In genomic region chr13:20193142-20193923, GRCh38 we compare ENCODE assay signal across 8 cellular contexts.
A peak's percentile ranks its signal among the peaks of the same experiment; 100 is the strongest.
DNase-seq lines count a peak whose midpoint lies in the region; ATAC-seq lines count a peak whose summit lies in the region.

No MANE protein-coding gene starts in this region.

- H3K36me3 Mint-ChIP-seq in central memory CD8-positive, alpha-beta T cell (ENCODE audit: insufficient read depth): no peaks in the 10 kb centered on the region

- H3K4me3 Mint-ChIP-seq in central memory CD8-positive, alpha-beta T cell: peak overlapping the region; percentile 72

- peaks cover 71% of the 10 kb centered on the region for H3K27me3 Mint-ChIP-seq in central memory CD8-positive, alpha-beta T cell

- no peak overlapping the region for H3K27ac Mint-ChIP-seq in central memory CD8-positive, alpha-beta T cell (ENCODE audit: low read depth)

- H3K4me1 Mint-ChIP-seq in central memory CD8-positive, alpha-beta T cell: peaks cover 23% of the 10 kb centered on the region

- H3K27ac ChIP-seq in ACC112 (ENCODE audit: low read depth, low read length) (no peak overlapping the region), muscle layer of colon (ENCODE audit: low read depth, low read length) (no peak overlapping the region)

- no peaks in the 10 kb centered on the region for H3K79me2 ChIP-seq in ACC112 (ENCODE audit: control insufficient read depth, insufficient read depth, low read length, unreplicated experiment)

- H3K9ac ChIP-seq in muscle layer of colon (ENCODE audit: low read length): no peak overlapping the region

- ATAC-seq in central memory CD8-positive, alpha-beta T cell (replicated peaks; ENCODE audit: extremely low read depth, poor library complexity, severe bottlenecking): peak; percentile 16
- no peak for ATAC-seq in GM21526 (IDR thresholded peaks at IDR 0.05; ENCODE audit: low FRiP score, unreplicated experiment)
- ATAC-seq in GM19035 (IDR thresholded peaks at IDR 0.05; ENCODE audit: unreplicated experiment): no peak

- no peaks in the 10 kb centered on the region for H3K9me3 ChIP-seq in muscle layer of colon (ENCODE audit: low read length)

- no peaks in the 10 kb centered on the region for H3K36me3 ChIP-seq in ACC112 (ENCODE audit: insufficient read depth, low read length)
- H3K36me3 ChIP-seq in muscle layer of colon (ENCODE audit: insufficient read depth, low read length): no peaks in the 10 kb centered on the region

- H3K9me3 Mint-ChIP-seq in central memory CD8-positive, alpha-beta T cell: no peaks in the 10 kb centered on the region

- peak overlapping the region; percentile 65 for H3K4me3 ChIP-seq in ACC112 (ENCODE audit: low read depth, low read length)
- peak overlapping the region; percentile 23 to 32 for H3K4me3 ChIP-seq in muscle layer of colon (ENCODE audit: low read depth in 1 of 2, low read length in 2 of 2)

- H3K27me3 ChIP-seq in ACC112 (ENCODE audit: insufficient read depth, low read length): peaks cover 61% of the 10 kb centered on the region
- peaks cover 35 to 59% of the 10 kb centered on the region in 2 donors for H3K27me3 ChIP-seq in muscle layer of colon (ENCODE audit: control insufficient read depth in 1 of 2, insufficient read depth in 2 of 2, low read length in 2 of 2)

- DNase-seq in KG1 (lab: John Stamatoyannopoulos, UW) (peak; percentile 18), activated gamma-delta T cell treated with Interleukin-2 at 50 U/mL for 16 hours (no peak), LoVo (ENCODE audit: low spot score) (no peak)
- DNase-seq in central memory CD8-positive, alpha-beta T cell (ENCODE audit: low spot score in 2 of 2): no peak

- H3K4me1 ChIP-seq in ACC112 (ENCODE audit: control insufficient read depth, insufficient read depth, low read length, unreplicated experiment): peaks cover 7% of the 10 kb centered on the region
- H3K4me1 ChIP-seq in muscle layer of colon (ENCODE audit: insufficient read depth, low read length): peaks cover 13% of the 10 kb centered on the region

- peak overlapping the region; percentile 3 for H2AFZ ChIP-seq in ACC112 (ENCODE audit: low read length, unreplicated experiment)
